In genomic region chr1:1353389-1354151, GRCh38 we compare ENCODE assay signal across 1 cellular context.
A peak's percentile ranks its signal among the peaks of the same experiment; 100 is the strongest.
TF ChIP-seq lines count a peak whose summit lies in the region.

No MANE protein-coding gene starts in this region.

TF ChIP-seq in HEK293, 187 proteins besides CTCF, POLR2A, EP300 and RAD21 (continued from another document):
- no peak for TF ChIP-seq BCL6B (tag by site-specific recombination; IDR thresholded peaks at IDR 0.05)
- TF ChIP-seq ZNF626 (tag by site-specific recombination; IDR thresholded peaks at IDR 0.05): no peak
- TF ChIP-seq GLI4 (tag by site-specific recombination; IDR thresholded peaks at IDR 0.05): no peak
- TF ChIP-seq ZBTB6 (tag by site-specific recombination; IDR thresholded peaks at IDR 0.05): no peak
- no peak for TF ChIP-seq ZFP37 (tag by site-specific recombination; IDR thresholded peaks at IDR 0.05)
- no peak for TF ChIP-seq ZNF391 (tag by site-specific recombination; IDR thresholded peaks at IDR 0.05; ENCODE audit: borderline replicate concordance, low read depth)
- TF ChIP-seq ZNF677 (tag by site-specific recombination; IDR thresholded peaks at IDR 0.05): no peak
- peak; percentile 87 for TF ChIP-seq ZIC2 (tag by site-specific recombination; IDR thresholded peaks at IDR 0.05)
- peak; percentile 78 for TF ChIP-seq ZNF76 (tag by site-specific recombination; IDR thresholded peaks at IDR 0.05; ENCODE audit: borderline replicate concordance, low read depth)
